ENCODE assay signal across 13 cellular contexts in genomic region chr11:126474220-126474619, GRCh38.
"Had no signal": no experiment of that assay in that cellular context is flagged by ENCODE, and none has a peak within 500 bp of the region (broad histone marks: within the 10 kb centered on the region; RNA-seq: fewer than 3 reads in every experiment).

No MANE protein-coding gene starts in this region.

- H3K9me3 ChIP-seq: transverse colon had no signal

- ATAC-seq: activated naive CD4-positive, alpha-beta T cell treated with anti-CD3 and anti-CD28 coated beads, Interleukin-2, amount 50 U/mL, for 72 hours; naive thymus-derived CD4-positive, alpha-beta T cell had no signal

- DNase-seq: activated CD4-positive, alpha-beta T cell treated with anti-CD3 and anti-CD28 coated beads for 1 hour; activated CD4-positive, alpha-beta T cell treated with anti-CD3 and anti-CD28 coated beads, Interleukin-2, amount 50 U/mL, for 4 hours; activated gamma-delta T cell treated with Interleukin-2 at 50 U/mL for 16 hours; foreskin melanocyte; mesenchymal stem cell; naive thymus-derived CD4-positive, alpha-beta T cell; stimulated activated CD4-positive, alpha-beta T cell treated with anti-CD3 and anti-CD28 coated beads, Interleukin-2, amount 100 ng/mL, for 24 hours; SW 1271; T-helper 2 cell; transverse colon had no signal

- H3K27me3 ChIP-seq: cardiac muscle cell had no signal

- H3K27ac ChIP-seq: cardiac muscle cell, transverse colon, VCaP had no signal

- H3K36me3 ChIP-seq: cardiac muscle cell, transverse colon had no signal

- H3K4me3 ChIP-seq: cardiac muscle cell, transverse colon had no signal

- H3K4me1 ChIP-seq: transverse colon had no signal
